ENCODE assay signal across 28 cellular contexts in the genomic region with DNA sequence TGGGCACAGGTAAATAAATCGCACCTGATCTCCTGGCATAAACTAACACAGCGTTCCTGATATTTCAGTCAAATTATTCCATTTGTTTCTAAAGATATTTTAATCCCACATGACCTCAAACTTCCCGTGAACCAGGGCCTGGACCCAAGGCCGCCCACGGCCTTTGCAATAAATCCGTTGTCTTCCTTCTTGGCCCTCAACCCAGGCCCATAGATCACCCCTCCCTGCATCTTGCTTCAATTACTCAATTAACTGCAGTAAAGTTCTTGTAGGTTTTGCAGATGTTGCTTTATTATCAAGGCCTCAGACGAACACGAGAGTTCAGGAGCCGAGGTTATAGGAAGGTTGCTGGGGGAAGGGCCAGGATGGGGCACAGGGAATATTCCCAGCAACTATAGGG.
"Had no signal": no experiment of that assay in that cellular context is flagged by ENCODE, and none has a peak within 500 bp of the region (broad histone marks: within the 10 kb centered on the region; RNA-seq: fewer than 3 reads in every experiment).

No MANE protein-coding gene starts in this region.

- H3K36me3 ChIP-seq: neural progenitor cell, ovary, right lobe of liver, sigmoid colon, stomach, thoracic aorta, thyroid gland, tibial nerve, upper lobe of right lung, vagina had no signal

- H3K36me3 Mint-ChIP-seq: naive thymus-derived CD4-positive, alpha-beta T cell; natural killer cell treated with Interleukin-12 subunit alpha and Interleukin-12 subunit beta and Interleukin-15 and Interleukin-18, amount 100 ng/mL, for 72 hours; neural progenitor cell; stimulated activated effector memory CD8-positive, alpha-beta T cell treated with anti-CD3 and anti-CD28 coated beads, Interleukin-12 subunit alpha, Interleukin-12 subunit beta, amount 100 ng/mL, for 72 hours; stimulated activated naive B cell treated with anti-CD40 and anti-IgM and Interleukin-4, amounts not matched to agents 10 μg/mL and 1 μg/mL and 100 μg/mL, for 72 hours had no signal

- ATAC-seq: naive thymus-derived CD4-positive, alpha-beta T cell; natural killer cell treated with Interleukin-12 subunit alpha and Interleukin-12 subunit beta and Interleukin-15 and Interleukin-18, amount 100 ng/mL, for 72 hours; psoas muscle; right cardiac atrium; right lobe of liver; stimulated activated effector memory CD8-positive, alpha-beta T cell treated with anti-CD3 and anti-CD28 coated beads, Interleukin-12 subunit alpha, Interleukin-12 subunit beta, amount 100 ng/mL, for 72 hours; stimulated activated naive B cell treated with anti-CD40 and anti-IgM and Interleukin-4, amounts not matched to agents 10 μg/mL and 1 μg/mL and 100 μg/mL, for 72 hours; upper lobe of right lung had no signal

- H3K9ac ChIP-seq: neural progenitor cell, parathyroid adenoma had no signal

- H3K4me2 ChIP-seq: neural progenitor cell had no signal

- H3K27me3 Mint-ChIP-seq: stimulated activated naive B cell treated with anti-CD40 and anti-IgM and Interleukin-4, amounts not matched to agents 10 μg/mL and 1 μg/mL and 100 μg/mL, for 72 hours; stimulated activated naive CD8-positive, alpha-beta T cell treated with anti-CD3 and anti-CD28 coated beads, Interleukin-15, Interleukin-2, amounts not matched to agents 100 ng/mL and 50 ng/mL, for 24 hours had no signal

- H3K9me3 ChIP-seq: ovary, psoas muscle, right lobe of liver, sigmoid colon, stomach, thoracic aorta, thyroid gland, tibial nerve, upper lobe of right lung, vagina had no signal

- H3K4me1 Mint-ChIP-seq: naive thymus-derived CD4-positive, alpha-beta T cell; stimulated activated effector memory CD8-positive, alpha-beta T cell treated with anti-CD3 and anti-CD28 coated beads, Interleukin-12 subunit alpha, Interleukin-12 subunit beta, amount 100 ng/mL, for 72 hours; stimulated activated naive B cell treated with anti-CD40 and anti-IgM and Interleukin-4, amounts not matched to agents 10 μg/mL and 1 μg/mL and 100 μg/mL, for 72 hours had no signal

- H3K9me3 Mint-ChIP-seq: naive thymus-derived CD4-positive, alpha-beta T cell; natural killer cell treated with Interleukin-12 subunit alpha and Interleukin-12 subunit beta and Interleukin-15 and Interleukin-18, amount 100 ng/mL, for 72 hours; stimulated activated effector memory CD8-positive, alpha-beta T cell treated with anti-CD3 and anti-CD28 coated beads, Interleukin-12 subunit alpha, Interleukin-12 subunit beta, amount 100 ng/mL, for 72 hours; stimulated activated naive B cell treated with anti-CD40 and anti-IgM and Interleukin-4, amounts not matched to agents 10 μg/mL and 1 μg/mL and 100 μg/mL, for 72 hours; stimulated activated naive CD8-positive, alpha-beta T cell treated with anti-CD3 and anti-CD28 coated beads, Interleukin-15, Interleukin-2, amounts not matched to agents 100 ng/mL and 50 ng/mL, for 24 hours had no signal

- H3K27ac Mint-ChIP-seq: natural killer cell treated with Interleukin-12 subunit alpha and Interleukin-12 subunit beta and Interleukin-15 and Interleukin-18, amount 100 ng/mL, for 72 hours; neural progenitor cell; progenitor cell of endocrine pancreas; stimulated activated effector memory CD8-positive, alpha-beta T cell treated with anti-CD3 and anti-CD28 coated beads, Interleukin-12 subunit alpha, Interleukin-12 subunit beta, amount 100 ng/mL, for 72 hours; stimulated activated naive B cell treated with anti-CD40 and anti-IgM and Interleukin-4, amounts not matched to agents 10 μg/mL and 1 μg/mL and 100 μg/mL, for 72 hours; stimulated activated naive CD8-positive, alpha-beta T cell treated with anti-CD3 and anti-CD28 coated beads, Interleukin-15, Interleukin-2, amounts not matched to agents 100 ng/mL and 50 ng/mL, for 24 hours had no signal

- H3K27me3 ChIP-seq: neural progenitor cell, ovary, right lobe of liver, sigmoid colon, thyroid gland, tibial nerve, upper lobe of right lung, vagina had no signal

- H3K4me3 Mint-ChIP-seq: naive thymus-derived CD4-positive, alpha-beta T cell; natural killer cell treated with Interleukin-12 subunit alpha and Interleukin-12 subunit beta and Interleukin-15 and Interleukin-18, amount 100 ng/mL, for 72 hours; neural progenitor cell; stimulated activated effector memory CD8-positive, alpha-beta T cell treated with anti-CD3 and anti-CD28 coated beads, Interleukin-12 subunit alpha, Interleukin-12 subunit beta, amount 100 ng/mL, for 72 hours; stimulated activated naive B cell treated with anti-CD40 and anti-IgM and Interleukin-4, amounts not matched to agents 10 μg/mL and 1 μg/mL and 100 μg/mL, for 72 hours; stimulated activated naive CD8-positive, alpha-beta T cell treated with anti-CD3 and anti-CD28 coated beads, Interleukin-15, Interleukin-2, amounts not matched to agents 100 ng/mL and 50 ng/mL, for 24 hours had no signal

- DNase-seq: naive thymus-derived CD4-positive, alpha-beta T cell; occipital lobe; ovary; posterior cingulate gyrus; psoas muscle; right cardiac atrium; right lobe of liver; sigmoid colon; small intestine; stimulated activated CD4-positive, alpha-beta T cell treated with anti-CD3 and anti-CD28 coated beads, Interleukin-15, amount 100 ng/mL, for 24 hours; stimulated activated CD4-positive, alpha-beta T cell treated with anti-CD3 and anti-CD28 coated beads, Interleukin-2, amount 100 ng/mL, for 24 hours; stimulated activated CD4-positive, alpha-beta T cell treated with anti-CD3 and anti-CD28 coated beads, Interleukin-2, amount 100 ng/mL, for 48 hours; stimulated activated CD4-positive, alpha-beta T cell treated with anti-CD3 and anti-CD28 coated beads, Interleukin-4, amount 100 ng/mL, for 24 hours; stimulated activated naive B cell treated with anti-CD40 and anti-IgM and Interleukin-4, amounts not matched to agents 10 μg/mL and 1 μg/mL and 100 μg/mL, for 72 hours; stimulated activated naive CD4-positive, alpha-beta T cell treated with Interleukin-2 at 50 U/mL for 16 hours; stomach; thyroid gland; trophoblast cell; upper lobe of right lung had no signal

- H2AFZ ChIP-seq: neural progenitor cell, parathyroid adenoma had no signal

- H3K27ac ChIP-seq: neural progenitor cell, ovary, parathyroid adenoma, psoas muscle, right lobe of liver, sigmoid colon, stomach, thoracic aorta, thyroid gland, tibial nerve, upper lobe of right lung, vagina had no signal

- H3K4me1 ChIP-seq: neural progenitor cell, parathyroid adenoma, psoas muscle, right lobe of liver, sigmoid colon, stomach, thyroid gland, tibial nerve, upper lobe of right lung, vagina had no signal

- H3K79me2 ChIP-seq: parathyroid adenoma had no signal

- H3K4me3 ChIP-seq: neural progenitor cell, ovary, psoas muscle, right lobe of liver, sigmoid colon, stomach, thoracic aorta, thyroid gland, tibial nerve, upper lobe of right lung, vagina had no signal
